Comparison of ENCODE assay signal across 14 cellular contexts in the genomic region with DNA sequence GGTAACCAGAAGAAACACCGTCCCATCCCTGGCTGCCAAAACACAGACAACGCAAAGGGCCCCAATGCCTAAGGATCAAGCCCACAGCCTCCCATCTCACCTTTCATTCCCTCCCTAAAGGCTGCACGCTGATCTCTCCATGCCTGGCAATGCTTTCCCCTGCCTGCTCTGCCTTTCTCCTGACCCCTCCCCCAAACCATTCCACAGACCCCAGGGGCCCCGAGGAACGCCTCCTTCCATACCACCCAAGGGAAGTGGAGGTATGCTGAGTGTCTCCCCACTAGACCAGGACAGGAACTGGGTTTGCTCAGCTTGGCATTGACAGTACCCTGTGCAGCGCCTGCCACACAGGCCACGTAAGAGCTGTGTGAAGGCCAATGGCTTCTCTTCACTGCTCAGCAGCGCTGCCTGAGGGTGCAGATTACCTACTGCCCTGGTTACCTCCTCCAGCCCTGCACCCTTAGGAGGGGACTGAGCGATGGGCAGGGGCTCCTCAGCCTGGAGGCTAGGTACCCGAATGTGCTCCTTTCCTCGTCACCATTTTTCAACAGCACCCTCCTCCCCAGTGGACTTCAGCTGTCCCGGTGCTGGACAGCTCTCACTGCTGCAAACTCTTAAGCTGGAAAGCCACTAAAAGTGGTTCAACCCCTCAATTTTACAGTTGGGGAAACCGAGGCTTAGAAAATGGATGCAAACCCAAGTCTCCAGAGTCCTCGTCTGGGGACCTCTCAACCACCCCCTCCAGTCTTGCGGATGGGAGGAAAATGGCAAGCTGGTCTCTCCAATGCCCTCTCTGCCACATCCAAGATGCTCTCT. TPM values are rescaled to one million over a fixed set of nuclear protein-coding genes. Genes with fewer than 3 reads are reported as not detected.
A peak's percentile ranks its signal among the peaks of the same experiment; 100 is the strongest.
DNase-seq lines count a peak whose midpoint lies in the region; ATAC-seq, FAIRE-seq and TF ChIP-seq lines count a peak whose summit lies in the region.
"Had no signal": no experiment of that assay in that cellular context is flagged by ENCODE, and none has a peak within 500 bp of the region (broad histone marks: within the 10 kb centered on the region; RNA-seq: fewer than 3 reads in every experiment).

No MANE protein-coding gene starts in this region.

- peaks cover 29% of the 10 kb centered on the region for H3K27me3 Mint-ChIP-seq in activated T-helper 17 cell treated with anti-CD3 and anti-CD28 coated beads, Interleukin-2, amount 50 U/mL, for 72 hours

- no peak overlapping the region for H3K27ac ChIP-seq in A549
- no peak overlapping the region for H3K27ac ChIP-seq in testis
- H3K27ac ChIP-seq: sigmoid colon had no signal

- TF ChIP-seq CTCF in A549 (IDR thresholded peaks at IDR 0.05) (no peak), fibroblast of villous mesenchyme (IDR thresholded peaks at IDR 0.05; ENCODE audit: insufficient read depth, low read depth, low read length) (no peak), testis (IDR thresholded peaks at IDR 0.05) (no peak)

- no peaks in the 10 kb centered on the region for H3K36me3 ChIP-seq in testis (ENCODE audit: low read depth, missing control alignments)
- H3K36me3 ChIP-seq: sigmoid colon had no signal

- no peaks in the 10 kb centered on the region for H3K9me3 Mint-ChIP-seq in activated T-helper 17 cell treated with anti-CD3 and anti-CD28 coated beads, Interleukin-2, amount 50 U/mL, for 72 hours

- TF ChIP-seq EP300 in A549 (IDR thresholded peaks at IDR 0.05) = no peak

- POLR2A ChIA-PET in A549 (lab: Yijun Ruan, JAX) = interaction anchor here (0.9 kb wide), 1 partner anchor 23 kb away, joined by 4 read pairs; no protein-coding TSS in a partner anchor

- TF ChIP-seq POLR2A in A549 (IDR thresholded peaks at IDR 0.05; ENCODE audit: low read length) (no peak), testis (IDR thresholded peaks at IDR 0.05) (no peak)

- no peak for FAIRE-seq in A549 (lab: Jason Lieb, UNC)
- FAIRE-seq: endometrium, GM18507, H54 had no signal

- no peak for TF ChIP-seq RAD21 in A549 (conservative IDR thresholded peaks at IDR 0.05 in 1 of 2, IDR thresholded peaks at IDR 0.05 in 1 of 2)

- no peak overlapping the region for H3K27ac Mint-ChIP-seq in activated T-helper 17 cell treated with anti-CD3 and anti-CD28 coated beads, Interleukin-2, amount 50 U/mL, for 72 hours

- no peak for ATAC-seq in A549
- no peak for ATAC-seq in activated T-helper 17 cell treated with anti-CD3 and anti-CD28 coated beads, Interleukin-2, amount 50 U/mL, for 72 hours (replicated peaks)

- H3K9me3 ChIP-seq in A549 = no peaks in the 10 kb centered on the region
- no peaks in the 10 kb centered on the region for H3K9me3 ChIP-seq in testis
- H3K9me3 ChIP-seq: sigmoid colon had no signal

- peak overlapping the region; percentile 41 for H3K4me3 Mint-ChIP-seq in activated T-helper 17 cell treated with anti-CD3 and anti-CD28 coated beads, Interleukin-2, amount 50 U/mL, for 72 hours

- peaks cover 16% of the 10 kb centered on the region for H3K4me1 ChIP-seq in A549
- H3K4me1 ChIP-seq in testis = peaks cover 18% of the 10 kb centered on the region

- intact Hi-C loops in testis (cut with DNase I; ENCODE audit: low total_unique reads) = no loop called here

- H3K4me1 Mint-ChIP-seq in activated T-helper 17 cell treated with anti-CD3 and anti-CD28 coated beads, Interleukin-2, amount 50 U/mL, for 72 hours = peaks cover 12% of the 10 kb centered on the region

- no peak overlapping the region for H3K4me3 ChIP-seq in A549
- H3K4me3 ChIP-seq in fibroblast of villous mesenchyme (ENCODE audit: low read depth, low read length) = no peak overlapping the region
- no peak overlapping the region for H3K4me3 ChIP-seq in testis
- H3K4me3 ChIP-seq: sigmoid colon had no signal

- H3K36me3 Mint-ChIP-seq in activated T-helper 17 cell treated with anti-CD3 and anti-CD28 coated beads, Interleukin-2, amount 50 U/mL, for 72 hours (ENCODE audit: low read depth) = no peaks in the 10 kb centered on the region

- CTCF ChIA-PET in A549 (lab: Yijun Ruan, JAX) = interaction anchor here (0.5 to 28.4 kb wide), 6 partner anchors 14 to 211 kb away, joined by 3 to 948 read pairs (median 73); partner anchors contain the start of gene SRCIN1

- 78% methylated on average over 15 of the region's 15 CpGs for WGBS in A549 (ENCODE audit: missing lambda C conversion rate)
- 37 to 49% methylated on average over 13 to 15 of the region's 15 CpGs for WGBS in testis, 2 donors

- H3K27me3 ChIP-seq in testis = no peaks in the 10 kb centered on the region

- H3K4me2 ChIP-seq in A549 = no peak overlapping the region; the same call in 2 of the 3 replicates

- DNase-seq in A549 (ENCODE audit: low read depth in 1 of 2, low spot score in 1 of 2) = no peak
- peak; percentile 35 for DNase-seq in EH (ENCODE audit: low read depth)
- peak; percentile 36 for DNase-seq in fibroblast of villous mesenchyme (ENCODE audit: low read depth)
- DNase-seq in testis = no peak
- no peak for DNase-seq in SW480 (ENCODE audit: low spot score)
- DNase-seq in SKM-1 treated with dmso at 0.1 percent for 144 hours (lab: John Stamatoyannopoulos, UW; ENCODE audit: unreplicated experiment) = no peak
- DNase-seq in T1000 (lab: John Stamatoyannopoulos, UW) = no peak
- DNase-seq: COR-L47; sigmoid colon; stimulated activated CD8-positive, alpha-beta memory T cell treated with anti-CD3 and anti-CD28 coated beads, Interleukin-4, amount 100 ng/mL, for 48 hours had no signal

TF ChIP-seq in A549, 52 proteins besides CTCF, POLR2A, EP300 and RAD21:
- peak; percentile 59; the same call in 1 of the 2 replicates for TF ChIP-seq EHMT2 (IDR thresholded peaks at IDR 0.05; ENCODE audit: low read depth)
- TF ChIP-seq, protein P1, sequence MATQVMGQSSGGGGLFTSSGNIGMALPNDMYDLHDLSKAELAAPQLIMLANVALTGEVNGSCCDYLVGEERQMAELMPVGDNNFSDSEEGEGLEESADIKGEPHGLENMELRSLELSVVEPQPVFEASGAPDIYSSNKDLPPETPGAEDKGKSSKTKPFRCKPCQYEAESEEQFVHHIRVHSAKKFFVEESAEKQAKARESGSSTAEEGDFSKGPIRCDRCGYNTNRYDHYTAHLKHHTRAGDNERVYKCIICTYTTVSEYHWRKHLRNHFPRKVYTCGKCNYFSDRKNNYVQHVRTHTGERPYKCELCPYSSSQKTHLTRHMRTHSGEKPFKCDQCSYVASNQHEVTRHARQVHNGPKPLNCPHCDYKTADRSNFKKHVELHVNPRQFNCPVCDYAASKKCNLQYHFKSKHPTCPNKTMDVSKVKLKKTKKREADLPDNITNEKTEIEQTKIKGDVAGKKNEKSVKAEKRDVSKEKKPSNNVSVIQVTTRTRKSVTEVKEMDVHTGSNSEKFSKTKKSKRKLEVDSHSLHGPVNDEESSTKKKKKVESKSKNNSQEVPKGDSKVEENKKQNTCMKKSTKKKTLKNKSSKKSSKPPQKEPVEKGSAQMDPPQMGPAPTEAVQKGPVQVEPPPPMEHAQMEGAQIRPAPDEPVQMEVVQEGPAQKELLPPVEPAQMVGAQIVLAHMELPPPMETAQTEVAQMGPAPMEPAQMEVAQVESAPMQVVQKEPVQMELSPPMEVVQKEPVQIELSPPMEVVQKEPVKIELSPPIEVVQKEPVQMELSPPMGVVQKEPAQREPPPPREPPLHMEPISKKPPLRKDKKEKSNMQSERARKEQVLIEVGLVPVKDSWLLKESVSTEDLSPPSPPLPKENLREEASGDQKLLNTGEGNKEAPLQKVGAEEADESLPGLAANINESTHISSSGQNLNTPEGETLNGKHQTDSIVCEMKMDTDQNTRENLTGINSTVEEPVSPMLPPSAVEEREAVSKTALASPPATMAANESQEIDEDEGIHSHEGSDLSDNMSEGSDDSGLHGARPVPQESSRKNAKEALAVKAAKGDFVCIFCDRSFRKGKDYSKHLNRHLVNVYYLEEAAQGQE (IDR thresholded peaks at IDR 0.05) = peak; percentile 94
- no peak for TF ChIP-seq ZSCAN20 (CRISPR knock-in tag; IDR thresholded peaks at IDR 0.05)

RNA-seq across cellular contexts. Expression of gene SRCIN1, which starts 45.0 kb away (rescaled TPM):
- polyA plus RNA-seq in A549 (2011; rRNA removed) = 1.3 and 1.4 TPM in 2 replicates
- 1.9 and 2.0 TPM in 2 replicates for polyA plus RNA-seq in A549 (2012; cell fraction: cytosol; rRNA removed)
- 8.0 and 16.8 TPM in 2 replicates for polyA plus RNA-seq in A549 (2012; cell fraction: nucleus; rRNA removed)
- polyA plus RNA-seq in A549 (2017; fragmentation: RNase III; extraction: RNeasy Plus Mini Kit Qiagen cat#74134 plus additional on column Dnase treatment) = 2.1 to 3.4 TPM (median 2.6 TPM) in 3 replicates
- polyA minus RNA-seq in A549 (2011; rRNA and poly(A)+ RNA removed) = 1.2 and 2.1 TPM in 2 replicates
- total RNA-seq in activated T-helper 17 cell treated with anti-CD3 and anti-CD28 coated beads, Interleukin-2, amount 50 U/mL, for 72 hours = under 1 TPM in 1 of 2 donors, not detected in 1; 0.71 TPM
- total RNA-seq in fibroblast of villous mesenchyme = not detected in 2 replicates
- total RNA-seq in testis = 1 to 10 TPM; 6.2 to 8.9 TPM
- polyA plus RNA-seq in testis (ENCODE audit: insufficient read depth, low read depth, low replicate concordance) = 3.2 TPM

Comparison
In these comparisons a context has a peak if more than half of its experiments do, and no peak if none do; other contexts are left out.
1. DNase-seq: peak in EH (single experiment) and fibroblast of villous mesenchyme (single experiment); none in A549 (0 of 2), testis (single experiment), SW480 (single experiment), SKM-1 treated with dmso at 0.1 percent for 144 hours (single experiment) and T1000 (single experiment).